ENCODE assay signal across 8 cellular contexts in the genomic region with DNA sequence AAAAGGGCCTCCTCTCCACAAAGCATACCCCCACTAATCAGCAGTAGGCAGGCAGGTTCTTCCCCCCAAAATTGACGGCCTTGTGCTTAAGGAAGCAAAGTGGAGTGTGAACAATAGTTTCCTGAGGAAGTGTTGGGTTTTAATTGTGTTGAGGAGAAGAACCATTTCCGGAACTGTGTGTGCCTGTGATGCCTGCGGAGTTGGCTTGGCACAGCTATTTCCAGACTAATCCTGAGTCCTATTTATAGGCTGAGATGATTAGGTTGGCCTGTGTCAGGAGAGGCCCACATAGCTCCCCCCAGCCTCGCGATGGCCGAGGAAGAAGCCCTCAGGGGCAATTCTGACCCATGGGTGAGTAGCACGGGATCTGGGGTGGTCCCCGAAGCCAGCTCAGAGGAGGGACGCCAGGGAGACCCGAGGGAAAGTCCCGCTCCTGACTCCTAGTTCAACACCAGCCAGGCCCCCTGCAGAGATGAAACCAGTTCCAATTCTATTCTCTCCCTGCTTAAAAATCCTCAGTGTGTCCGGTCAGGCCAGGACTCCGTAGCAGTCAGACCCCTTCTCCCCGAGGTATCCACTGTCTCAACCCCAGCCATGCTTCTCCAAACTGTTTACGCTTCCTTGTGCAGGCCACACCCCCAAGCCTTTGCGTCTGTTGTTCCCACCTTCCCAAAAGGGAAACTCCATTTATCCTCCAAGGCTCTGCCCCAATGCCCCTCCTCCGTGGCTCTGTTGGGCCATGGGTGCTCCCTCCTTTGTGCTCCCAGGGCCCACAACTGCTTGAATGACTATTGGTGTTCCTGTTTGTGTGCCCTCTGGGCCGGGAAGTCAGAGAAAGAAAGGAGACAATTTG. TPM values are rescaled to one million over a fixed set of nuclear protein-coding genes. Genes with fewer than 3 reads are reported as not detected.
DNase-seq lines count a peak whose midpoint lies in the region; ATAC-seq lines count a peak whose summit lies in the region.

No MANE protein-coding gene starts in this region.

- H3K4me1 ChIP-seq in effector memory CD4-positive, alpha-beta T cell (ENCODE audit: control insufficient read depth, insufficient read depth, low read length, poor library complexity, severe bottlenecking) = no peaks in the 10 kb centered on the region

- peak overlapping the region; percentile 54 for H3K27ac Mint-ChIP-seq in activated CD8-positive, alpha-beta T cell treated with anti-CD3 and anti-CD28 coated beads, Interleukin-2, amount 10 ng/mL, durations not matched to agents 7 days and 5 days

- no peak for ATAC-seq in activated CD8-positive, alpha-beta T cell treated with anti-CD3 and anti-CD28 coated beads, Interleukin-2, amount 10 ng/mL, durations not matched to agents 7 days and 5 days
- ATAC-seq in left cardiac atrium = peak; percentile 35 to 61
- ATAC-seq in GM21723 (IDR thresholded peaks at IDR 0.05; ENCODE audit: unreplicated experiment) = no peak

- no peak overlapping the region for H3K4me3 ChIP-seq in effector memory CD4-positive, alpha-beta T cell (ENCODE audit: insufficient read depth, low read depth, low read length, poor library complexity, severe bottlenecking)

- H3K36me3 Mint-ChIP-seq in activated CD8-positive, alpha-beta T cell treated with anti-CD3 and anti-CD28 coated beads, Interleukin-2, amount 10 ng/mL, durations not matched to agents 7 days and 5 days (ENCODE audit: low read depth) = no peaks in the 10 kb centered on the region

- no peak overlapping the region for H3K27ac ChIP-seq in effector memory CD4-positive, alpha-beta T cell (ENCODE audit: insufficient read depth, low read length, poor library complexity, severe bottlenecking)

- H3K27me3 Mint-ChIP-seq in activated CD8-positive, alpha-beta T cell treated with anti-CD3 and anti-CD28 coated beads, Interleukin-2, amount 10 ng/mL, durations not matched to agents 7 days and 5 days (ENCODE audit: low read depth) = no peaks in the 10 kb centered on the region

- H3K9me3 ChIP-seq in effector memory CD4-positive, alpha-beta T cell (ENCODE audit: control insufficient read depth, low read length) = no peaks in the 10 kb centered on the region

- CTCF ChIA-PET in activated CD8-positive, alpha-beta T cell treated with anti-CD3 and anti-CD28 coated beads, Interleukin-2, amount 10 ng/mL, durations not matched to agents 7 days and 5 days (lab: Charles Lee) = interaction anchor here (2.1 to 4.7 kb wide), 3 partner anchors 34 to 113 kb away, joined by 4 to 16 read pairs (median 6); no protein-coding TSS in a partner anchor

- intact Hi-C loops in left cardiac atrium (cut with DNase I) = loop anchor here in 1 of 2 donors (2.0 to 5.0 kb wide), 2 partner anchors 36 to 83 kb away; no protein-coding TSS in a partner anchor

- no peaks in the 10 kb centered on the region for H3K27me3 ChIP-seq in effector memory CD4-positive, alpha-beta T cell (replicated peaks; ENCODE audit: control insufficient read depth, insufficient read depth, low read length, poor library complexity, severe bottlenecking)

- H3K4me1 Mint-ChIP-seq in activated CD8-positive, alpha-beta T cell treated with anti-CD3 and anti-CD28 coated beads, Interleukin-2, amount 10 ng/mL, durations not matched to agents 7 days and 5 days (ENCODE audit: low read depth) = peaks cover 15% of the 10 kb centered on the region

- no peaks in the 10 kb centered on the region for H3K9me3 Mint-ChIP-seq in activated CD8-positive, alpha-beta T cell treated with anti-CD3 and anti-CD28 coated beads, Interleukin-2, amount 10 ng/mL, durations not matched to agents 7 days and 5 days (ENCODE audit: insufficient read depth)

- POLR2A ChIA-PET in activated CD8-positive, alpha-beta T cell treated with anti-CD3 and anti-CD28 coated beads, Interleukin-2, amount 10 ng/mL, durations not matched to agents 7 days and 5 days (lab: Charles Lee) = no interaction called here

- H3K4me3 Mint-ChIP-seq in activated CD8-positive, alpha-beta T cell treated with anti-CD3 and anti-CD28 coated beads, Interleukin-2, amount 10 ng/mL, durations not matched to agents 7 days and 5 days = no peak overlapping the region

- H3K36me3 ChIP-seq in effector memory CD4-positive, alpha-beta T cell (ENCODE audit: control insufficient read depth, insufficient read depth, low read length) = no peaks in the 10 kb centered on the region

- DNase-seq in NCI-H2081 (lab: John Stamatoyannopoulos, UW) (peak; percentile 23 to 32), NCI-H2081 treated with DMSO at 0.1 percent for 48 hours (lab: John Stamatoyannopoulos, UW) (no peak), left cardiac atrium (peak; percentile 82), pulmonary artery endothelial cell (ENCODE audit: low read depth, low spot score) (peak; percentile 93)
- no peak for DNase-seq in activated CD8-positive, alpha-beta T cell treated with anti-CD3 and anti-CD28 coated beads, Interleukin-2, amount 10 ng/mL, durations not matched to agents 7 days and 5 days
- no peak for DNase-seq in effector memory CD4-positive, alpha-beta T cell
- DNase-seq in stimulated activated CD8-positive, alpha-beta memory T cell treated with anti-CD3 and anti-CD28 coated beads, Interleukin-4, amount 100 ng/mL, for 48 hours = no peak

RNA-seq across cellular contexts. Expression of gene GSN, which starts 18.1 kb away (rescaled TPM):
- 1 to 10 TPM; 4.0 to 4.2 TPM for total RNA-seq in activated CD8-positive, alpha-beta T cell treated with anti-CD3 and anti-CD28 coated beads, Interleukin-2, amount 10 ng/mL, durations not matched to agents 7 days and 5 days
- 1,000 to 10,000 TPM in 1 of 2 donors, 100 to 1,000 TPM in 1; 881 to 1,287 TPM for total RNA-seq in left cardiac atrium
- total RNA-seq in pulmonary artery endothelial cell = 395 and 505 TPM in 2 replicates

Comparison
In these comparisons a context has a peak if more than half of its experiments do, and no peak if none do; other contexts are left out.
1. DNase-seq: peak in NCI-H2081 (2 of 2), left cardiac atrium (single experiment) and pulmonary artery endothelial cell (single experiment); none in NCI-H2081 treated with DMSO at 0.1 percent for 48 hours (single experiment), activated CD8-positive, alpha-beta T cell treated with anti-CD3 and anti-CD28 coated beads, Interleukin-2, amount 10 ng/mL, durations not matched to agents 7 days and 5 days (single experiment), effector memory CD4-positive, alpha-beta T cell (0 of 3) and stimulated activated CD8-positive, alpha-beta memory T cell treated with anti-CD3 and anti-CD28 coated beads, Interleukin-4, amount 100 ng/mL, for 48 hours (single experiment).
2. ATAC-seq: peak in left cardiac atrium (2 of 2); none in activated CD8-positive, alpha-beta T cell treated with anti-CD3 and anti-CD28 coated beads, Interleukin-2, amount 10 ng/mL, durations not matched to agents 7 days and 5 days (single experiment) and GM21723 (single experiment).
3. RNA of gene GSN, which starts 18.1 kb away (total RNA-seq): 881 to 1,287 TPM in left cardiac atrium and 395 to 505 TPM in pulmonary artery endothelial cell; 4.0 to 4.2 TPM in activated CD8-positive, alpha-beta T cell treated with anti-CD3 and anti-CD28 coated beads, Interleukin-2, amount 10 ng/mL, durations not matched to agents 7 days and 5 days; every median in the first group is over 10 times any median in the second.